Comparison of ENCODE assay signal across 9 cellular contexts in the genomic region with DNA sequence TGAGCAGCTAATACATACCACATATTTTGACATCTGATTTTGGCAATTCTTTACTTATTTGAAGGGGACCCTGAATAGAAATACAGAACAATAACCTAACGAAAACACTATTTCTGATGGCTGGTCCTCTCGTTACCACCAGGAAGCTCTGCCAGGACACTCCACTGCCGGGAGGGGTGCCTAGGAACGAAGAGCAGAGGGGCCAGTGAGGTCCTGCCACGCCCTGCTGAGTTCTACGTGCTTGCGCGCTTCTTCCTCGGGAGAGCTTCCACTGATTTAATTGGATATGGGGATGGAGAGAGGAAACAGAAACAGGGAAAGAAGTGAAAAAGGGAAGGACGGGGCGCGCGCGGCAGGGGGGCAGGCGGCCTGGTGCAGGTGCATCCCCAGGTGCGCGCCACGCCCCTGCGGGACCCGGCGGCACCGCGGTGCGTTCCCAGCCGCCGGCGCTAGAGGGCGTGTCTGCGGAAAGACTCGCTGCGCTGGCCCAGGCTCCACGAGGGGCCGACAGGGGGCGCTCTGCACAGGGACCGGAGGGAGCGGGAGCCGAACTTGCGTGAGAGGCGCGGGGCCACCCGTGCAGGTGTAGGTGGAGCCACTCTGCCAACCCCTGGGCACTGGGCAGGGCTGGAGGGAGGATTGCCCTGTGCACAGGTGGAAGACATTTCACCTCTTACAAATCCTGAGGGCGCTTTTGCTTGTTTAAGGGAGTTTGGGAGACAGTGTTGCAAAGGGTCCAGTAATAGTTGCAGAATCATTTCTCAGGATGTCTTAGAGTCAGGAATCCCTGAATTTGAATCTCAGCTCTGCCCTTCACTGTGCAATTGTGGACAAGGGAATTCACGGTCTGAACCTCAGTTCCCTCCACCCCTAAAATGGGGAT.
A peak's percentile ranks its signal among the peaks of the same experiment; 100 is the strongest.
DNase-seq lines count a peak whose midpoint lies in the region; ATAC-seq, FAIRE-seq and TF ChIP-seq lines count a peak whose summit lies in the region.
"Had no signal": no experiment of that assay in that cellular context is flagged by ENCODE, and none has a peak within 500 bp of the region (broad histone marks: within the 10 kb centered on the region; RNA-seq: fewer than 3 reads in every experiment).

No MANE protein-coding gene starts in this region.

- DNase-seq in DMS 273 (lab: John Stamatoyannopoulos, UW; ENCODE audit: unreplicated experiment) = peak; percentile 80
- no peak for DNase-seq in DMS 273 treated with DMSO at 0.1 percent for 48 hours (lab: John Stamatoyannopoulos, UW)
- DNase-seq in activated CD8-positive, alpha-beta memory T cell treated with anti-CD3 and anti-CD28 coated beads for 1 hour (ENCODE audit: extremely low read depth in 1 of 2, low read depth in 1 of 2) = peak; percentile 2 to 39
- peak; percentile 67 to 79 for DNase-seq in erythroblast (lab: John Stamatoyannopoulos, UW)
- peak; percentile 18 to 92 (median 66) for DNase-seq in pancreas
- DNase-seq in ureter (ENCODE audit: low spot score) = peak; percentile 48
- no peak for DNase-seq in NCI-H748 treated with DMSO at 0.1 percent for 48 hours (lab: John Stamatoyannopoulos, UW)

- H3K36me3 ChIP-seq in pancreas = no peaks in the 10 kb centered on the region

- WGBS in pancreas, 2 donors = 15 to 16% methylated on average over 43 of the region's 43 CpGs

- intact Hi-C loops in pancreas (cut with DNase I) = no loop called here

- no peaks in the 10 kb centered on the region for H3K9me3 ChIP-seq in pancreas

- peak; percentile 88 to 97 (median 90) for TF ChIP-seq CTCF in pancreas (IDR thresholded peaks at IDR 0.05)

- ATAC-seq in HG03565 (IDR thresholded peaks at IDR 0.05; ENCODE audit: unreplicated experiment) (peak; percentile 65), pancreas (peak; percentile 55 to 94 (median 83))

- H3K27ac ChIP-seq in pancreas = no peak overlapping the region

- FAIRE-seq in pancreas (lab: Jason Lieb, UNC) = no peak
- FAIRE-seq: A204.1 had no signal

- H3K4me1 ChIP-seq in pancreas = no peaks in the 10 kb centered on the region

- TF ChIP-seq POLR2A in erythroblast (IDR thresholded peaks at IDR 0.05; ENCODE audit: low read length) = no peak

- no peak overlapping the region for H3K4me3 ChIP-seq in pancreas

- H3K27me3 ChIP-seq in pancreas = peaks cover 0 to 9% (median 0%) of the 10 kb centered on the region in 4 donors

Comparison
In these comparisons a context has a peak if more than half of its experiments do, and no peak if none do; other contexts are left out.
1. DNase-seq: peak in DMS 273 (single experiment), activated CD8-positive, alpha-beta memory T cell treated with anti-CD3 and anti-CD28 coated beads for 1 hour (2 of 2), erythroblast (2 of 2), pancreas (6 of 6) and ureter (single experiment); none in DMS 273 treated with DMSO at 0.1 percent for 48 hours (single experiment) and NCI-H748 treated with DMSO at 0.1 percent for 48 hours (single experiment).